In genomic region chr14:68103841-68104240, GRCh38 we compare ENCODE assay signal across 16 cellular contexts.
DNase-seq lines count a peak whose midpoint lies in the region; TF ChIP-seq lines count a peak whose summit lies in the region.
"Had no signal": no experiment of that assay in that cellular context is flagged by ENCODE, and none has a peak within 500 bp of the region (broad histone marks: within the 10 kb centered on the region; RNA-seq: fewer than 3 reads in every experiment).

No MANE protein-coding gene starts in this region.

- H3K36me3 ChIP-seq in breast epithelium (no peaks in the 10 kb centered on the region), muscle layer of colon (ENCODE audit: insufficient read depth, low read length) (no peaks in the 10 kb centered on the region), uterus (no peaks in the 10 kb centered on the region)
- H3K36me3 ChIP-seq: Peyer's patch had no signal

- TF ChIP-seq CTCF in MCF 10A (IDR thresholded peaks at IDR 0.05; ENCODE audit: unreplicated experiment) (no peak), breast epithelium (IDR thresholded peaks at IDR 0.05) (no peak), choroid plexus epithelial cell (conservative IDR thresholded peaks at IDR 0.05; ENCODE audit: low read depth, low read length) (no peak), uterus (IDR thresholded peaks at IDR 0.05) (no peak)

- peak overlapping the region; percentile 80 for H3K27ac Mint-ChIP-seq in MCF 10A (ENCODE audit: low read depth, unreplicated experiment)
- H3K27ac Mint-ChIP-seq: activated CD8-positive, alpha-beta T cell treated with anti-CD3 and anti-CD28 coated beads for 36 hours had no signal

- H3K9ac ChIP-seq in muscle layer of colon (ENCODE audit: low read length): no peak overlapping the region

- H3K27me3 ChIP-seq in breast epithelium (no peaks in the 10 kb centered on the region), muscle layer of colon (ENCODE audit: control insufficient read depth in 1 of 2, insufficient read depth in 2 of 2, low read length in 2 of 2) (no peaks in the 10 kb centered on the region), uterus (no peaks in the 10 kb centered on the region)
- H3K27me3 ChIP-seq: Peyer's patch had no signal

- CTCF ChIA-PET in MCF 10A (lab: Yijun Ruan, JAX): interaction anchor here (1.1 kb wide), 1 partner anchor 129 kb away, joined by 3 read pairs; no protein-coding TSS in a partner anchor

- H3K4me1 Mint-ChIP-seq in MCF 10A (ENCODE audit: insufficient read depth, unreplicated experiment): peaks cover 16% of the 10 kb centered on the region

- DNase-seq in MCF 10A (ENCODE audit: unreplicated experiment): no peak
- no peak for DNase-seq in breast epithelium (ENCODE audit: low spot score in 2 of 2)
- peak; percentile 46 for DNase-seq in choroid plexus epithelial cell (ENCODE audit: low read depth)
- DNase-seq in uterus: no peak
- no peak for DNase-seq in mesenteric fat pad (ENCODE audit: low spot score)
- no peak for DNase-seq in DMS79 treated with DMSO at 0.1 percent for 48 hours (lab: John Stamatoyannopoulos, UW)
- no peak for DNase-seq in T-helper 1 cell
- DNase-seq: activated CD8-positive, alpha-beta T cell treated with anti-CD3 and anti-CD28 coated beads for 36 hours; cortex of kidney; DMS153; NCI-H2107; Peyer's patch; SW 1271 had no signal

- H3K9me3 ChIP-seq in breast epithelium: peaks cover 16 to 20% of the 10 kb centered on the region in 2 donors
- H3K9me3 ChIP-seq in muscle layer of colon (ENCODE audit: low read length): no peaks in the 10 kb centered on the region
- peaks cover 0 to 11% of the 10 kb centered on the region in 2 donors for H3K9me3 ChIP-seq in uterus

- no peak overlapping the region for H3K27ac ChIP-seq in breast epithelium
- H3K27ac ChIP-seq in muscle layer of colon (ENCODE audit: low read depth, low read length): peak overlapping the region; percentile 83
- H3K27ac ChIP-seq in uterus: peak overlapping the region; percentile 70 to 83
- H3K27ac ChIP-seq: C4-2B had no signal

- H3K4me3 Mint-ChIP-seq in MCF 10A (ENCODE audit: unreplicated experiment): no peak overlapping the region
- H3K4me3 Mint-ChIP-seq: activated CD8-positive, alpha-beta T cell treated with anti-CD3 and anti-CD28 coated beads for 36 hours had no signal

- H3K4me3 ChIP-seq in breast epithelium (no peak overlapping the region), choroid plexus epithelial cell (ENCODE audit: low read depth, low read length) (no peak overlapping the region), muscle layer of colon (ENCODE audit: low read depth in 1 of 2, low read length in 2 of 2) (no peak overlapping the region), uterus (no peak overlapping the region)
- H3K4me3 ChIP-seq: Peyer's patch, skin epidermis had no signal

- H3K4me1 ChIP-seq in breast epithelium (no peaks in the 10 kb centered on the region), muscle layer of colon (ENCODE audit: insufficient read depth, low read length) (peaks cover 57% of the 10 kb centered on the region), uterus (no peaks in the 10 kb centered on the region)
- H3K4me1 ChIP-seq: Peyer's patch had no signal

- intact Hi-C loops in MCF 10A (cut with micrococcal nuclease): no loop called here
- intact Hi-C loops in breast epithelium (cut with DNase I; ENCODE audit: low total_unique reads): no loop called here
- intact Hi-C loops in uterus (cut with DNase I; ENCODE audit: low total_unique reads): no loop called here

- TF ChIP-seq POLR2A in breast epithelium (IDR thresholded peaks at IDR 0.05): no peak
- no peak for TF ChIP-seq POLR2A in uterus (IDR thresholded peaks at IDR 0.05)

- peaks cover 4% of the 10 kb centered on the region for H3K36me3 Mint-ChIP-seq in MCF 10A (ENCODE audit: insufficient read depth, unreplicated experiment)

- H3K9me3 Mint-ChIP-seq in MCF 10A (ENCODE audit: unreplicated experiment): peaks cover 16% of the 10 kb centered on the region

- no TSS peak for BruUV-seq in MCF 10A (replicated peaks; lab: Mats Ljungman, UMichigan)

- POLR2A ChIA-PET in MCF 10A (lab: Yijun Ruan, JAX): no interaction called here

- H3K27me3 Mint-ChIP-seq in MCF 10A (ENCODE audit: insufficient read depth, unreplicated experiment): no peaks in the 10 kb centered on the region
- H3K27me3 Mint-ChIP-seq: activated CD8-positive, alpha-beta T cell treated with anti-CD3 and anti-CD28 coated beads for 36 hours had no signal

Comparison
In these comparisons a context has a peak if more than half of its experiments do, and no peak if none do; other contexts are left out.
1. H3K27ac ChIP-seq: peak in muscle layer of colon (single experiment) and uterus (2 of 2); none in breast epithelium (0 of 2).